In genomic region chr4:7649741-7650531, GRCh38 we compare ENCODE assay signal across 9 cellular contexts.
DNase-seq lines count a peak whose midpoint lies in the region; ATAC-seq, FAIRE-seq and TF ChIP-seq lines count a peak whose summit lies in the region.
"Had no signal": no experiment of that assay in that cellular context is flagged by ENCODE, and none has a peak within 500 bp of the region (broad histone marks: within the 10 kb centered on the region; RNA-seq: fewer than 3 reads in every experiment).

No MANE protein-coding gene starts in this region.

- H3K4me3 Mint-ChIP-seq in natural killer cell treated with Interleukin-12 subunit alpha and Interleukin-12 subunit beta and Interleukin-15 and Interleukin-18, amount 100 ng/mL, for 72 hours = peak overlapping the region; percentile 90

- peak overlapping the region in 1 of 5 donors; percentile 88 for H3K27ac ChIP-seq in adrenal gland

- H3K36me3 Mint-ChIP-seq in natural killer cell treated with Interleukin-12 subunit alpha and Interleukin-12 subunit beta and Interleukin-15 and Interleukin-18, amount 100 ng/mL, for 72 hours = peaks cover 17% of the 10 kb centered on the region
- H3K36me3 Mint-ChIP-seq: IgD-negative memory B cell had no signal

- FAIRE-seq in GM12891 (lab: Jason Lieb, UNC) = no peak

- ATAC-seq in natural killer cell treated with Interleukin-12 subunit alpha and Interleukin-12 subunit beta and Interleukin-15 and Interleukin-18, amount 100 ng/mL, for 72 hours = peak; percentile 85 to 88
- no peak for ATAC-seq in omental fat pad (ENCODE audit: low FRiP score)
- ATAC-seq in HG02852 (IDR thresholded peaks at IDR 0.05; ENCODE audit: unreplicated experiment) = no peak

- TF ChIP-seq CTCF in adrenal gland (IDR thresholded peaks at IDR 0.05) (no peak), omental fat pad (IDR thresholded peaks at IDR 0.05) (no peak)

- peaks cover 5% of the 10 kb centered on the region for H3K27me3 ChIP-seq in adrenal gland

- peaks cover 77% of the 10 kb centered on the region in 2 donors for H3K4me1 Mint-ChIP-seq in natural killer cell treated with Interleukin-12 subunit alpha and Interleukin-12 subunit beta and Interleukin-15 and Interleukin-18, amount 100 ng/mL, for 72 hours (ENCODE audit: low read depth in 2 of 2)

- H3K4me3 ChIP-seq in adrenal gland = no peak overlapping the region

- no peaks in the 10 kb centered on the region for H3K27me3 Mint-ChIP-seq in natural killer cell treated with Interleukin-12 subunit alpha and Interleukin-12 subunit beta and Interleukin-15 and Interleukin-18, amount 100 ng/mL, for 72 hours

- DNase-seq in GM12891 (ENCODE audit: insufficient read length, low spot score) (peak; percentile 48), SW480 (ENCODE audit: low spot score) (peak; percentile 97), adrenal gland (peak in 4 of 7 donors; percentile 40 to 65 (median 48)), NCI-H446 (lab: John Stamatoyannopoulos, UW) (no peak), omental fat pad (ENCODE audit: low spot score) (no peak), COLO668 (lab: John Stamatoyannopoulos, UW; ENCODE audit: unreplicated experiment) (no peak)
- DNase-seq in natural killer cell treated with Interleukin-12 subunit alpha and Interleukin-12 subunit beta and Interleukin-15 and Interleukin-18, amount 100 ng/mL, for 72 hours (ENCODE audit: low spot score) = peak; percentile 81

- H3K4me1 ChIP-seq in adrenal gland (replicated peaks in 1 of 2) = peaks cover 0 to 22% of the 10 kb centered on the region in 2 donors

- H3K9me3 Mint-ChIP-seq in natural killer cell treated with Interleukin-12 subunit alpha and Interleukin-12 subunit beta and Interleukin-15 and Interleukin-18, amount 100 ng/mL, for 72 hours = peaks cover 3% of the 10 kb centered on the region

- H3K36me3 ChIP-seq in adrenal gland (replicated peaks in 1 of 2) = no peaks in the 10 kb centered on the region

- peak overlapping the region; percentile 90 to 98 for H3K27ac Mint-ChIP-seq in natural killer cell treated with Interleukin-12 subunit alpha and Interleukin-12 subunit beta and Interleukin-15 and Interleukin-18, amount 100 ng/mL, for 72 hours

- 66 to 76% (median 71%) methylated on average over 23 to 32 of the region's 32 CpGs for WGBS in adrenal gland, 4 donors

- H3K9me3 ChIP-seq in adrenal gland (replicated peaks in 1 of 3) = no peaks in the 10 kb centered on the region

- intact Hi-C loops in adrenal gland (cut with DNase I) = no loop called here

- TF ChIP-seq POLR2A in GM12891 (IDR thresholded peaks at IDR 0.05; ENCODE audit: low read depth, low read length) = no peak
- no peak for TF ChIP-seq POLR2A in adrenal gland (IDR thresholded peaks at IDR 0.05)

TF ChIP-seq in GM12891, 5 proteins besides CTCF, POLR2A, EP300 and RAD21:
- no peak for TF ChIP-seq POLR2AphosphoS5 (IDR thresholded peaks at IDR 0.05; ENCODE audit: low read depth, low read length)
- no peak for TF ChIP-seq PAX5 (IDR thresholded peaks at IDR 0.05; ENCODE audit: insufficient read depth, low read length, severe bottlenecking)
- peak; percentile 33; the same call in 1 of the 2 replicates for TF ChIP-seq SPI1 (IDR thresholded peaks at IDR 0.05; ENCODE audit: low read depth, low read length)

Comparison
In these comparisons a context has a peak if more than half of its experiments do, and no peak if none do; other contexts are left out.
1. DNase-seq: peak in GM12891 (single experiment), SW480 (single experiment), adrenal gland (4 of 7) and natural killer cell treated with Interleukin-12 subunit alpha and Interleukin-12 subunit beta and Interleukin-15 and Interleukin-18, amount 100 ng/mL, for 72 hours (single experiment); none in NCI-H446 (0 of 2), omental fat pad (single experiment) and COLO668 (single experiment).
2. ATAC-seq: peak in natural killer cell treated with Interleukin-12 subunit alpha and Interleukin-12 subunit beta and Interleukin-15 and Interleukin-18, amount 100 ng/mL, for 72 hours (2 of 2); none in omental fat pad (single experiment) and HG02852 (single experiment).